In genomic region chr10:74433595-74433956, GRCh38 we compare ENCODE assay signal across 14 cellular contexts.
DNase-seq lines count a peak whose midpoint lies in the region; ATAC-seq and TF ChIP-seq lines count a peak whose summit lies in the region.
"Had no signal": no experiment of that assay in that cellular context is flagged by ENCODE, and none has a peak within 500 bp of the region (broad histone marks: within the 10 kb centered on the region; RNA-seq: fewer than 3 reads in every experiment).

No MANE protein-coding gene starts in this region.

- DNase-seq in activated T-cell treated with anti-CD3 and anti-CD28 coated beads, Interleukin-2, amount 50 U/mL, for 72 hours = no peak
- no peak for DNase-seq in activated T-cell treated with anti-CD3 and anti-CD28 coated beads, Interleukin-2, amount 50 U/mL, for 1 hour
- peak; percentile 70 for DNase-seq in PC-3
- no peak for DNase-seq in chondrocyte (ENCODE audit: low spot score)
- no peak for DNase-seq in stimulated activated naive B cell treated with anti-CD40 and anti-IgM and Interleukin-4, amounts not matched to agents 10 μg/mL and 1 μg/mL and 100 μg/mL, for 72 hours
- DNase-seq in NCI-H345 (lab: John Stamatoyannopoulos, UW) = no peak
- no peak for DNase-seq in stimulated activated CD4-positive, alpha-beta T cell treated with anti-CD3 and anti-CD28 coated beads, Interleukin-1b, Interleukin-23, amount 100 ng/mL, for 48 hours
- no peak for DNase-seq in stimulated activated CD4-positive, alpha-beta T cell treated with anti-CD3 and anti-CD28 coated beads, Interleukin-4, amount 100 ng/mL, for 24 hours
- DNase-seq: C1 segment of cervical spinal cord, H9, NCI-H2107, NCI-H774, SHP77 treated with DMSO at 0.1 percent for 48 hours had no signal

- H3K36me3 Mint-ChIP-seq in activated T-cell treated with anti-CD3 and anti-CD28 coated beads, Interleukin-2, amount 50 U/mL, for 72 hours (ENCODE audit: insufficient read depth in 2 of 2) = peaks cover 1 to 9% of the 10 kb centered on the region in 2 donors
- no peaks in the 10 kb centered on the region for H3K36me3 Mint-ChIP-seq in chondrocyte (ENCODE audit: low read depth)
- H3K36me3 Mint-ChIP-seq in stimulated activated naive B cell treated with anti-CD40 and anti-IgM and Interleukin-4, amounts not matched to agents 10 μg/mL and 1 μg/mL and 100 μg/mL, for 72 hours = peaks cover 32 to 54% of the 10 kb centered on the region in 2 donors

- no peaks in the 10 kb centered on the region for H3K9me3 ChIP-seq in PC-3 (ENCODE audit: low read length)

- peaks cover 8% of the 10 kb centered on the region for H3F3A ChIP-seq in PC-3 (ENCODE audit: low read length, unreplicated experiment)

- no peaks in the 10 kb centered on the region for H3K27me3 ChIP-seq in PC-3 (ENCODE audit: low read length)

- H3K79me2 ChIP-seq in PC-3 (ENCODE audit: low read length) = no peaks in the 10 kb centered on the region

- no peak overlapping the region for H3K4me3 Mint-ChIP-seq in activated T-cell treated with anti-CD3 and anti-CD28 coated beads, Interleukin-2, amount 50 U/mL, for 72 hours
- H3K4me3 Mint-ChIP-seq in chondrocyte (ENCODE audit: unreplicated experiment) = no peak overlapping the region
- no peak overlapping the region for H3K4me3 Mint-ChIP-seq in stimulated activated naive B cell treated with anti-CD40 and anti-IgM and Interleukin-4, amounts not matched to agents 10 μg/mL and 1 μg/mL and 100 μg/mL, for 72 hours
- H3K4me3 Mint-ChIP-seq: H9, IgD-negative memory B cell had no signal

- no peak for ATAC-seq in activated T-cell treated with anti-CD3 and anti-CD28 coated beads, Interleukin-2, amount 50 U/mL, for 72 hours (replicated peaks in 1 of 2)
- no peak; the same call in 1 of the 2 replicates for ATAC-seq in PC-3
- no peak for ATAC-seq in stimulated activated naive B cell treated with anti-CD40 and anti-IgM and Interleukin-4, amounts not matched to agents 10 μg/mL and 1 μg/mL and 100 μg/mL, for 72 hours (replicated peaks)

- BruUV-seq in PC-3 (replicated peaks; lab: Mats Ljungman, UMichigan) = no TSS peak

- POLR2A ChIA-PET in PC-3 (lab: Charles Lee; ENCODE audit: unreplicated experiment) = no interaction called here

- H4K20me1 ChIP-seq in PC-3 (ENCODE audit: low read length) = no peaks in the 10 kb centered on the region

- H3K9ac ChIP-seq in PC-3 (ENCODE audit: low read length) = no peak overlapping the region

- H3K27ac ChIP-seq in PC-3 (ENCODE audit: low read length) = peak overlapping the region; percentile 46

- no peak overlapping the region for H2AFZ ChIP-seq in PC-3 (ENCODE audit: low read length)

- H3K27me3 Mint-ChIP-seq in activated T-cell treated with anti-CD3 and anti-CD28 coated beads, Interleukin-2, amount 50 U/mL, for 72 hours (ENCODE audit: low read depth) = no peaks in the 10 kb centered on the region
- no peaks in the 10 kb centered on the region for H3K27me3 Mint-ChIP-seq in chondrocyte (ENCODE audit: low read depth)
- no peaks in the 10 kb centered on the region for H3K27me3 Mint-ChIP-seq in stimulated activated naive B cell treated with anti-CD40 and anti-IgM and Interleukin-4, amounts not matched to agents 10 μg/mL and 1 μg/mL and 100 μg/mL, for 72 hours
- H3K27me3 Mint-ChIP-seq: IgD-negative memory B cell had no signal

- CTCF ChIA-PET in PC-3 (lab: Charles Lee) = no interaction called here

- peaks cover 6% of the 10 kb centered on the region for H3K4me1 Mint-ChIP-seq in activated T-cell treated with anti-CD3 and anti-CD28 coated beads, Interleukin-2, amount 50 U/mL, for 72 hours (ENCODE audit: low read depth)
- peaks cover 37% of the 10 kb centered on the region for H3K4me1 Mint-ChIP-seq in chondrocyte (ENCODE audit: low read depth)
- H3K4me1 Mint-ChIP-seq in stimulated activated naive B cell treated with anti-CD40 and anti-IgM and Interleukin-4, amounts not matched to agents 10 μg/mL and 1 μg/mL and 100 μg/mL, for 72 hours = peaks cover 4 to 6% of the 10 kb centered on the region in 2 donors
- H3K4me1 Mint-ChIP-seq: IgD-negative memory B cell had no signal

- intact Hi-C loops in PC-3 (cut with micrococcal nuclease) = loop anchor here (1.0 to 5.0 kb wide), 6 partner anchors 69 to 589 kb away; partner anchors contain the start of gene KAT6B

- H3K36me3 ChIP-seq in PC-3 (ENCODE audit: low read depth, low read length) = peaks cover 18% of the 10 kb centered on the region; the same call in 1 of the 2 replicates

- peak overlapping the region; percentile 73 for H3K27ac Mint-ChIP-seq in activated T-cell treated with anti-CD3 and anti-CD28 coated beads, Interleukin-2, amount 50 U/mL, for 72 hours
- peak overlapping the region; percentile 24 for H3K27ac Mint-ChIP-seq in chondrocyte (ENCODE audit: unreplicated experiment)
- peak overlapping the region; percentile 0 for H3K27ac Mint-ChIP-seq in stimulated activated naive B cell treated with anti-CD40 and anti-IgM and Interleukin-4, amounts not matched to agents 10 μg/mL and 1 μg/mL and 100 μg/mL, for 72 hours
- H3K27ac Mint-ChIP-seq: IgD-negative memory B cell had no signal

- H3K4me1 ChIP-seq in PC-3 (ENCODE audit: insufficient read depth, low read length) = peaks cover 31% of the 10 kb centered on the region

- peaks cover 0 to 2% of the 10 kb centered on the region in 2 donors for H3K9me3 Mint-ChIP-seq in activated T-cell treated with anti-CD3 and anti-CD28 coated beads, Interleukin-2, amount 50 U/mL, for 72 hours
- no peaks in the 10 kb centered on the region for H3K9me3 Mint-ChIP-seq in chondrocyte (ENCODE audit: low read depth)
- H3K9me3 Mint-ChIP-seq in stimulated activated naive B cell treated with anti-CD40 and anti-IgM and Interleukin-4, amounts not matched to agents 10 μg/mL and 1 μg/mL and 100 μg/mL, for 72 hours = no peaks in the 10 kb centered on the region
- H3K9me3 Mint-ChIP-seq: H9, IgD-negative memory B cell had no signal

- no peaks in the 10 kb centered on the region for H3K9me2 ChIP-seq in PC-3 (replicated peaks; ENCODE audit: low read length)

- TF ChIP-seq CTCF in PC-3 (conservative IDR thresholded peaks at IDR 0.05; ENCODE audit: low read depth, low read length) = no peak
- no peak for TF ChIP-seq CTCF in chondrocyte (IDR thresholded peaks at IDR 0.05)

- peak overlapping the region; percentile 0; the same call in 1 of the 2 replicates for H3K4me2 ChIP-seq in PC-3 (ENCODE audit: low read length)

- H3K4me3 ChIP-seq in PC-3 (ENCODE audit: low read length) = no peak overlapping the region

Comparison
In these comparisons a context has a peak if more than half of its experiments do, and no peak if none do; other contexts are left out.
1. H3K27ac Mint-ChIP-seq: peak in every context shown above with its lines; median percentile 73 in activated T-cell treated with anti-CD3 and anti-CD28 coated beads, Interleukin-2, amount 50 U/mL, for 72 hours; 24 in chondrocyte; 0 in stimulated activated naive B cell treated with anti-CD40 and anti-IgM and Interleukin-4, amounts not matched to agents 10 μg/mL and 1 μg/mL and 100 μg/mL, for 72 hours.